In genomic region chr9:3526903-3527652, GRCh38 we compare ENCODE assay signal across 8 cellular contexts. TPM values are rescaled to one million over a fixed set of nuclear protein-coding genes. Genes with fewer than 3 reads are reported as not detected.
DNase-seq lines count a peak whose midpoint lies in the region; ATAC-seq and TF ChIP-seq lines count a peak whose summit lies in the region.

No MANE protein-coding gene starts in this region.

- no peaks in the 10 kb centered on the region for H3K27me3 ChIP-seq in CD8-positive, alpha-beta T cell (ENCODE audit: insufficient read depth, low read length)

- intact Hi-C loops in CD8-positive, alpha-beta T cell (cut with DNase I, micrococcal nuclease) = loop anchor here (1.0 to 10.0 kb wide), 14 partner anchors 40 to 1918 kb away; partner anchors contain the start of genes JAK2 (in 2 of the 2), PUM3 (in 2 of the 2), RCL1 (in 2 of the 2) and SMARCA2 (in 2 of the 2)

- DNase-seq in CD8-positive, alpha-beta T cell = peak in 2 of 7 experiments; percentile 69 to 81
- DNase-seq in NCI-H69 (lab: John Stamatoyannopoulos, UW) (peak; percentile 88), immature natural killer cell (peak in 2 of 3 donors; percentile 85 to 86), cerebellar nuclear complex (lab: John Stamatoyannopoulos, UW) (no peak)
- DNase-seq in stimulated activated naive B cell treated with anti-CD40 and anti-IgM and Interleukin-4, amounts not matched to agents 10 μg/mL and 1 μg/mL and 100 μg/mL, for 72 hours = no peak

- H3K27me3 Mint-ChIP-seq in CD8-positive, alpha-beta T cell (ENCODE audit: low read depth) = no peaks in the 10 kb centered on the region
- H3K27me3 Mint-ChIP-seq in brain (peaks cover 10% of the 10 kb centered on the region), immature natural killer cell (ENCODE audit: low read depth in 3 of 3) (peaks cover 26 to 38% (median 36%) of the 10 kb centered on the region in 3 donors)
- no peaks in the 10 kb centered on the region for H3K27me3 Mint-ChIP-seq in stimulated activated naive B cell treated with anti-CD40 and anti-IgM and Interleukin-4, amounts not matched to agents 10 μg/mL and 1 μg/mL and 100 μg/mL, for 72 hours

- peak overlapping the region; percentile 98 for H3K4me3 Mint-ChIP-seq in CD8-positive, alpha-beta T cell
- peak overlapping the region; percentile 94 to 99 (median 94) for H3K4me3 Mint-ChIP-seq in brain
- peak overlapping the region; percentile 88 to 97 (median 91) for H3K4me3 Mint-ChIP-seq in immature natural killer cell
- H3K4me3 Mint-ChIP-seq in stimulated activated naive B cell treated with anti-CD40 and anti-IgM and Interleukin-4, amounts not matched to agents 10 μg/mL and 1 μg/mL and 100 μg/mL, for 72 hours = peak overlapping the region; percentile 97 to 99

- peak; percentile 49 for ATAC-seq in CD8-positive, alpha-beta T cell
- peak; percentile 35 for ATAC-seq in GM19025 (IDR thresholded peaks at IDR 0.05; ENCODE audit: low read depth, unreplicated experiment)
- peak; percentile 36 for ATAC-seq in HG03135 (IDR thresholded peaks at IDR 0.05; ENCODE audit: unreplicated experiment)
- peak; percentile 44 to 50 for ATAC-seq in stimulated activated naive B cell treated with anti-CD40 and anti-IgM and Interleukin-4, amounts not matched to agents 10 μg/mL and 1 μg/mL and 100 μg/mL, for 72 hours (replicated peaks)

- H3K9me3 ChIP-seq in CD8-positive, alpha-beta T cell (ENCODE audit: low read length) = no peaks in the 10 kb centered on the region

- POLR2A ChIA-PET in CD8-positive, alpha-beta T cell (lab: Charles Lee) = interaction anchor here (0.5 to 3.0 kb wide), 25 partner anchors 10 to 1511 kb away, joined by 3 to 30 read pairs (median 3); partner anchors contain the start of genes PLPP6, PUM3 and SPATA6L

- H3K36me3 ChIP-seq in CD8-positive, alpha-beta T cell (ENCODE audit: insufficient read depth, low read length) = no peaks in the 10 kb centered on the region

- H3K4me3 ChIP-seq in CD8-positive, alpha-beta T cell (ENCODE audit: low read depth, low read length) = peak overlapping the region; percentile 98

- H3K4me1 ChIP-seq in CD8-positive, alpha-beta T cell (ENCODE audit: insufficient read depth, low read length) = peaks cover 44% of the 10 kb centered on the region

- H3K27ac Mint-ChIP-seq in CD8-positive, alpha-beta T cell = peak overlapping the region; percentile 100
- H3K27ac Mint-ChIP-seq in brain (peak overlapping the region; percentile 99 to 100 (median 100)), immature natural killer cell (peak overlapping the region; percentile 94 to 99 (median 98))
- peak overlapping the region; percentile 100 for H3K27ac Mint-ChIP-seq in stimulated activated naive B cell treated with anti-CD40 and anti-IgM and Interleukin-4, amounts not matched to agents 10 μg/mL and 1 μg/mL and 100 μg/mL, for 72 hours

- CTCF ChIA-PET in CD8-positive, alpha-beta T cell (lab: Charles Lee) = interaction anchor here (0.6 to 1.1 kb wide), 2 partner anchors 57 to 59 kb away, joined by 3 to 4 read pairs; no protein-coding TSS in a partner anchor

- H3K36me3 Mint-ChIP-seq in CD8-positive, alpha-beta T cell = peaks cover 32% of the 10 kb centered on the region
- peaks cover 31% of the 10 kb centered on the region for H3K36me3 Mint-ChIP-seq in brain
- H3K36me3 Mint-ChIP-seq in immature natural killer cell = peaks cover 0 to 11% (median 4%) of the 10 kb centered on the region in 3 donors
- peaks cover 8 to 9% of the 10 kb centered on the region in 2 donors for H3K36me3 Mint-ChIP-seq in stimulated activated naive B cell treated with anti-CD40 and anti-IgM and Interleukin-4, amounts not matched to agents 10 μg/mL and 1 μg/mL and 100 μg/mL, for 72 hours

- no peaks in the 10 kb centered on the region for H3K9me3 Mint-ChIP-seq in CD8-positive, alpha-beta T cell
- H3K9me3 Mint-ChIP-seq in brain (peaks cover 0 to 6% (median 0%) of the 10 kb centered on the region in 5 experiments), immature natural killer cell (peaks cover 0 to 2% (median 0%) of the 10 kb centered on the region in 6 donors)
- no peaks in the 10 kb centered on the region for H3K9me3 Mint-ChIP-seq in stimulated activated naive B cell treated with anti-CD40 and anti-IgM and Interleukin-4, amounts not matched to agents 10 μg/mL and 1 μg/mL and 100 μg/mL, for 72 hours

- H3K27ac ChIP-seq in CD8-positive, alpha-beta T cell (ENCODE audit: low read depth, low read length) = peak overlapping the region; percentile 100

- peaks cover 66% of the 10 kb centered on the region for H3K4me1 Mint-ChIP-seq in CD8-positive, alpha-beta T cell (ENCODE audit: low read depth)
- peaks cover 64% of the 10 kb centered on the region for H3K4me1 Mint-ChIP-seq in brain
- H3K4me1 Mint-ChIP-seq in immature natural killer cell = peaks cover 52 to 70% of the 10 kb centered on the region in 2 donors
- H3K4me1 Mint-ChIP-seq in stimulated activated naive B cell treated with anti-CD40 and anti-IgM and Interleukin-4, amounts not matched to agents 10 μg/mL and 1 μg/mL and 100 μg/mL, for 72 hours = peaks cover 13 to 38% of the 10 kb centered on the region in 2 donors

- TF ChIP-seq CTCF in CD8-positive, alpha-beta T cell (IDR thresholded peaks at IDR 0.05) = no peak
- no peak for TF ChIP-seq CTCF in brain (conservative IDR thresholded peaks at IDR 0.05)

RNA-seq across cellular contexts. Expression of gene RFX3, which starts 1.3 kb away (rescaled TPM):
- 10 to 100 TPM; 17.6 to 18.9 TPM for total RNA-seq in CD8-positive, alpha-beta T cell
- polyA plus RNA-seq in brain (ENCODE audit: insufficient read depth, low read depth, low replicate concordance) (8.2 TPM), immature natural killer cell (1 to 10 TPM; 4.5 to 6.5 (median 4.5) TPM)

Comparison
In these comparisons a context has a peak if more than half of its experiments do, and no peak if none do; other contexts are left out.
1. DNase-seq: peak in NCI-H69 (single experiment) and immature natural killer cell (2 of 3); none in stimulated activated naive B cell treated with anti-CD40 and anti-IgM and Interleukin-4, amounts not matched to agents 10 μg/mL and 1 μg/mL and 100 μg/mL, for 72 hours (single experiment) and cerebellar nuclear complex (0 of 2).
2. Peak in every context shown above with its lines, with median percentiles within 50 percentile points of each other: ATAC-seq, H3K27ac Mint-ChIP-seq and H3K4me3 Mint-ChIP-seq.